In genomic region chr6:32118782-32119628, GRCh38 we compare ENCODE assay signal across 9 cellular contexts. TPM values are rescaled to one million over a fixed set of nuclear protein-coding genes. Genes with fewer than 3 reads are reported as not detected.
DNase-seq lines count a peak whose midpoint lies in the region; ATAC-seq and TF ChIP-seq lines count a peak whose summit lies in the region.
"Had no signal": no experiment of that assay in that cellular context is flagged by ENCODE, and none has a peak within 500 bp of the region (broad histone marks: within the 10 kb centered on the region; RNA-seq: fewer than 3 reads in every experiment).

No MANE protein-coding gene starts in this region.

- DNase-seq in GM12865 (ENCODE audit: low read depth) (peak; percentile 82), NCI-H146 treated with DMSO at 0.1 percent for 48 hours (lab: John Stamatoyannopoulos, UW; ENCODE audit: unreplicated experiment) (peak; percentile 41), T-helper 22 cell (ENCODE audit: low read depth) (peak; percentile 17), amniotic stem cell (lab: John Stamatoyannopoulos, UW) (peak; percentile 61), heart left ventricle (peak; percentile 86 to 92 (median 87)), progenitor cell of endocrine pancreas (ENCODE audit: low spot score, unreplicated experiment) (peak; percentile 75), upper lobe of right lung (peak; percentile 91)

- no peak overlapping the region for H3K4me3 Mint-ChIP-seq in progenitor cell of endocrine pancreas (ENCODE audit: low read depth)

- H3K27me3 ChIP-seq in heart left ventricle: no peaks in the 10 kb centered on the region
- H3K27me3 ChIP-seq in upper lobe of right lung: no peaks in the 10 kb centered on the region

- H3K9me3 ChIP-seq in heart left ventricle: no peaks in the 10 kb centered on the region
- no peaks in the 10 kb centered on the region for H3K9me3 ChIP-seq in upper lobe of right lung

- H3K36me3 ChIP-seq in heart left ventricle: peaks cover 0 to 91% (median 81%) of the 10 kb centered on the region in 9 donors
- H3K36me3 ChIP-seq in upper lobe of right lung: peaks cover 81% of the 10 kb centered on the region

- peaks cover 36% of the 10 kb centered on the region for H3K36me3 Mint-ChIP-seq in progenitor cell of endocrine pancreas (ENCODE audit: insufficient read depth)

- TF ChIP-seq CTCF in GM12865 (IDR thresholded peaks at IDR 0.05; ENCODE audit: insufficient read depth, low read depth, low read length, missing control alignments) (peak; percentile 89), heart left ventricle (IDR thresholded peaks at IDR 0.05) (peak; percentile 90 to 99 (median 94)), progenitor cell of endocrine pancreas (IDR thresholded peaks at IDR 0.05; ENCODE audit: unreplicated experiment) (peak; percentile 92), upper lobe of right lung (IDR thresholded peaks at IDR 0.05) (peak; percentile 90)

- WGBS in heart left ventricle, 4 donors: 19 to 25% (median 20%) methylated on average over 17 of the region's 17 CpGs

- H3K9me3 Mint-ChIP-seq in progenitor cell of endocrine pancreas (ENCODE audit: low read depth): no peaks in the 10 kb centered on the region

- H3K4me1 ChIP-seq in heart left ventricle (peaks cover 0 to 27% (median 19%) of the 10 kb centered on the region in 12 donors), upper lobe of right lung (peaks cover 14% of the 10 kb centered on the region)

- intact Hi-C loops in heart left ventricle (cut with DNase I) (loop anchor here in 7 of 10 donors (1.0 to 10.0 kb wide), 8 partner anchors 33 to 296 kb away; partner anchors contain the start of genes PPT2 (in 6 of the 7) and PRRT1 (in 3 of the 7)), upper lobe of right lung (cut with DNase I) (no loop called here)

- peak; percentile 76 to 81 (median 80) for ATAC-seq in heart left ventricle
- ATAC-seq in upper lobe of right lung: peak; percentile 88
- no peak for ATAC-seq in GM18511 (IDR thresholded peaks at IDR 0.05; ENCODE audit: unreplicated experiment)

- TF ChIP-seq POLR2A in heart left ventricle (IDR thresholded peaks at IDR 0.05): no peak

- peak overlapping the region in 9 of 12 donors; percentile 7 to 66 (median 50) for H3K27ac ChIP-seq in heart left ventricle
- H3K27ac ChIP-seq in upper lobe of right lung: peak overlapping the region; percentile 76

- H3K4me1 Mint-ChIP-seq in progenitor cell of endocrine pancreas (ENCODE audit: low read depth): peaks cover 9% of the 10 kb centered on the region

- H3K4me3 ChIP-seq in GM12865 (ENCODE audit: low read depth, low read length) (no peak overlapping the region), heart left ventricle (peak overlapping the region in 1 of 12 donors; percentile 16), upper lobe of right lung (no peak overlapping the region)
- H3K4me3 ChIP-seq: skin epidermis had no signal

- peak overlapping the region; percentile 91 for H3K27ac Mint-ChIP-seq in progenitor cell of endocrine pancreas

- no peaks in the 10 kb centered on the region for H3K27me3 Mint-ChIP-seq in progenitor cell of endocrine pancreas

RNA-seq across cellular contexts. Expression of gene ATF6B, which starts 9.0 kb away (rescaled TPM):
- 10 to 100 TPM; 11.1 to 56.8 (median 28.7) TPM for total RNA-seq in heart left ventricle
- 10 to 100 TPM; 26.8 to 28.8 TPM for polyA plus RNA-seq in heart left ventricle
- 89.4 and 95.0 TPM in 2 replicates for total RNA-seq in progenitor cell of endocrine pancreas
- total RNA-seq in upper lobe of right lung: 78.1 TPM

RNA-seq across cellular contexts. Expression of gene TNXB, which starts 9.9 kb away (rescaled TPM):
- total RNA-seq in heart left ventricle: 100 to 1,000 TPM in 3 of 9 donors, 10 to 100 TPM in 6; 17.8 to 234 (median 56.9) TPM
- polyA plus RNA-seq in heart left ventricle: 10 to 100 TPM; 23.8 to 47.9 TPM
- total RNA-seq in progenitor cell of endocrine pancreas: 10.3 and 14.6 TPM in 2 replicates
- total RNA-seq in upper lobe of right lung: 162 TPM

RNA-seq across cellular contexts. Expression of gene FKBPL, which starts 11.1 kb away (rescaled TPM):
- total RNA-seq in heart left ventricle: 1 to 10 TPM; 1.3 to 3.7 (median 2.9) TPM
- 1 to 10 TPM; 2.9 to 9.3 TPM for polyA plus RNA-seq in heart left ventricle
- total RNA-seq in progenitor cell of endocrine pancreas: 8.4 and 8.7 TPM in 2 replicates
- 4.3 TPM for total RNA-seq in upper lobe of right lung

RNA-seq across cellular contexts. Expression of gene PRRT1, which starts 32.7 kb away (rescaled TPM):
- total RNA-seq in heart left ventricle (1 to 10 TPM in 1 of 9 donors, under 1 TPM in 8; 0.28 to 1.1 (median 0.61) TPM), progenitor cell of endocrine pancreas (2.9 and 3.3 TPM in 2 replicates), upper lobe of right lung (1.4 TPM)
- polyA plus RNA-seq in heart left ventricle: under 1 TPM; 0.82 to 0.95 TPM

RNA-seq across cellular contexts. Expression of gene PPT2, which starts 34.9 kb away (rescaled TPM):
- 10 to 100 TPM; 17.1 to 34.0 (median 22.7) TPM for total RNA-seq in heart left ventricle
- 10 to 100 TPM; 13.1 to 21.6 TPM for polyA plus RNA-seq in heart left ventricle
- total RNA-seq in progenitor cell of endocrine pancreas: 75.5 and 80.8 TPM in 2 replicates
- total RNA-seq in upper lobe of right lung: 19.2 TPM

Comparison
In these comparisons a context has a peak if more than half of its experiments do, and no peak if none do; other contexts are left out.
1. DNase-seq: peak in every context shown above with its lines; median percentile 91 in upper lobe of right lung; 87 in heart left ventricle; 82 in GM12865; 75 in progenitor cell of endocrine pancreas; 61 in amniotic stem cell; 41 in NCI-H146 treated with DMSO at 0.1 percent for 48 hours; 17 in T-helper 22 cell.